19 cellular contexts compared by ENCODE assay signal in the genomic region with DNA sequence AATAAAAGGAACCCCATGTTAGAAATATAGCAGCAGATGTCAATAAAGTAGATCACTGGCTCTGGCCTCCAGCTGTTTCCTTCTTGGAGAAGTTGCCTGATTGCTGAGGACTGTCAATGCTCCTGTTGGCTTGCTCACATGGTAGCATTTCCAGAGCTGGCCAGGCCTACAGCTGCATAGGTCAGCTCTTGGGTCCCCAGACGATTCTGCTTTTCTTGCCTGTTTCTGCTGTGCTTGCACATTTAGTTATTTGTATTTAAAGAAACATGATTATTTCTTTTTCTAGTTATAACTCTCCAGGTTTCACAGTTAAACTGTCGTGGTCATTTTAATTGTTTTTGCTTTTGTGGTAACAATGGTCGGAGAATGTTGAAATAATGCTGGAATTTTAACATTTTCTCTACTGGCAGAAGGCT. TPM values are rescaled to one million over a fixed set of nuclear protein-coding genes. Genes with fewer than 3 reads are reported as not detected.
DNase-seq lines count a peak whose midpoint lies in the region; ATAC-seq and TF ChIP-seq lines count a peak whose summit lies in the region.
"Had no signal": no experiment of that assay in that cellular context is flagged by ENCODE, and none has a peak within 500 bp of the region (broad histone marks: within the 10 kb centered on the region; RNA-seq: fewer than 3 reads in every experiment).

No MANE protein-coding gene starts in this region.

- no peak for TF ChIP-seq CTCF in OCI-LY1 (IDR thresholded peaks at IDR 0.05; ENCODE audit: low read length)
- no peak for TF ChIP-seq CTCF in fibroblast of pulmonary artery (IDR thresholded peaks at IDR 0.05; ENCODE audit: low read length, missing control alignments)
- TF ChIP-seq CTCF in ovary (IDR thresholded peaks at IDR 0.05), result no peak
- no peak for TF ChIP-seq CTCF in suprapubic skin (IDR thresholded peaks at IDR 0.05)
- no peak for TF ChIP-seq CTCF in foreskin keratinocyte (conservative IDR thresholded peaks at IDR 0.05)
- TF ChIP-seq CTCF in SK-N-SH (IDR thresholded peaks at IDR 0.05), result no peak

- DNase-seq in AG20443 (ENCODE audit: low spot score), result peak; percentile 16
- DNase-seq in fibroblast of pulmonary artery (ENCODE audit: low read depth), result peak; percentile 44
- peak; percentile 21 to 42 (median 26) for DNase-seq in ovary
- no peak for DNase-seq in suprapubic skin (ENCODE audit: low spot score in 2 of 2)
- no peak for DNase-seq in stimulated activated naive CD4-positive, alpha-beta T cell treated with Interleukin-2 at 50 U/mL for 16 hours (lab: John Stamatoyannopoulos, UW)
- no peak for DNase-seq in foreskin keratinocyte
- no peak for DNase-seq in SK-N-SH
- DNase-seq: activated CD4-positive, alpha-beta T cell treated with anti-CD3 and anti-CD28 coated beads for 48 hours; activated effector memory CD4-positive, alpha-beta T cell treated with Interleukin-2 at 50 U/mL for 16 hours; effector memory CD8-positive, alpha-beta T cell; EL; foreskin melanocyte; HFFc6; natural killer cell; NCI-H146; NCI-H345 had no signal

- no peak for TF ChIP-seq EP300 in ovary (IDR thresholded peaks at IDR 0.05)
- no peak for TF ChIP-seq EP300 in suprapubic skin (IDR thresholded peaks at IDR 0.05)
- no peak for TF ChIP-seq EP300 in SK-N-SH (IDR thresholded peaks at IDR 0.05; ENCODE audit: borderline replicate concordance in 1 of 2, low read depth in 1 of 2, low read length in 1 of 2)

- H3K4me2 ChIP-seq in OCI-LY1 (ENCODE audit: low read length) (no peak overlapping the region), SK-N-SH (no peak overlapping the region)

- TF ChIP-seq POLR2A in ovary (IDR thresholded peaks at IDR 0.05) (no peak), suprapubic skin (IDR thresholded peaks at IDR 0.05) (no peak)

- H3K79me2 ChIP-seq in OCI-LY1 (ENCODE audit: insufficient read depth, low read length) (no peaks in the 10 kb centered on the region), SK-N-SH (ENCODE audit: insufficient read depth) (no peaks in the 10 kb centered on the region)

- H3K27me3 ChIP-seq in OCI-LY1 (ENCODE audit: insufficient read depth, low read length), result no peaks in the 10 kb centered on the region
- H3K27me3 ChIP-seq in ovary, result no peaks in the 10 kb centered on the region
- H3K27me3 ChIP-seq in suprapubic skin, result no peaks in the 10 kb centered on the region
- H3K27me3 ChIP-seq in foreskin keratinocyte, result peaks cover 86% of the 10 kb centered on the region
- no peaks in the 10 kb centered on the region for H3K27me3 ChIP-seq in SK-N-SH (ENCODE audit: insufficient read depth)
- H3K27me3 ChIP-seq: vagina had no signal

- H3K9me3 ChIP-seq in OCI-LY1 (ENCODE audit: low read length) (no peaks in the 10 kb centered on the region), ovary (no peaks in the 10 kb centered on the region), suprapubic skin (no peaks in the 10 kb centered on the region), SK-N-SH (no peaks in the 10 kb centered on the region)
- H3K9me3 ChIP-seq: psoas muscle, vagina had no signal

- 12 to 19% (median 14%) methylated on average over 3 of the region's 3 CpGs for WGBS in ovary, 3 donors
- 39% methylated on average over 3 of the region's 3 CpGs for WGBS in suprapubic skin
- 56% methylated on average over 3 of the region's 3 CpGs for WGBS in SK-N-SH (ENCODE audit: low lambda C conversion rate)

- peaks cover 44% of the 10 kb centered on the region for H3K4me1 ChIP-seq in OCI-LY1 (ENCODE audit: insufficient read depth, low read length, severe bottlenecking)
- peaks cover 6% of the 10 kb centered on the region for H3K4me1 ChIP-seq in ovary (ENCODE audit: insufficient read depth)
- H3K4me1 ChIP-seq in suprapubic skin, result no peaks in the 10 kb centered on the region
- no peaks in the 10 kb centered on the region for H3K4me1 ChIP-seq in foreskin keratinocyte
- H3K4me1 ChIP-seq in SK-N-SH (ENCODE audit: control insufficient read depth in 1 of 2, insufficient read depth in 2 of 2, low read depth in 1 of 2, low read length in 1 of 2), result peaks cover 0 to 3% of the 10 kb centered on the region in 2 experiments; a peak in 1 of 4 replicates
- H3K4me1 ChIP-seq: psoas muscle, vagina had no signal

- POLR2A ChIA-PET in SK-N-SH (lab: Yijun Ruan, JAX), result no interaction called here

- H2AFZ ChIP-seq in OCI-LY1 (ENCODE audit: low read length) (peak overlapping the region; percentile 22; the same call in 1 of the 2 replicates), SK-N-SH (ENCODE audit: low read depth) (no peak overlapping the region)

- H3K9ac ChIP-seq in OCI-LY1 (ENCODE audit: low read length), result no peak overlapping the region
- H3K9ac ChIP-seq in SK-N-SH, result no peak overlapping the region

- H3K36me3 ChIP-seq in OCI-LY1 (ENCODE audit: insufficient read depth, low read length), result no peaks in the 10 kb centered on the region
- H3K36me3 ChIP-seq in ovary, result no peaks in the 10 kb centered on the region
- H3K36me3 ChIP-seq in suprapubic skin, result no peaks in the 10 kb centered on the region
- H3K36me3 ChIP-seq in SK-N-SH (replicated peaks in 1 of 2; ENCODE audit: control insufficient read depth in 1 of 2, insufficient read depth in 2 of 2, low read length in 1 of 2), result no peaks in the 10 kb centered on the region
- H3K36me3 ChIP-seq: vagina had no signal

- H3K27ac ChIP-seq in OCI-LY1 (ENCODE audit: low read depth, low read length, poor library complexity, severe bottlenecking) (no peak overlapping the region), ovary (peak overlapping the region in 1 of 2 donors; percentile 22), suprapubic skin (no peak overlapping the region), foreskin keratinocyte (no peak overlapping the region), SK-N-SH (ENCODE audit: low read depth in 2 of 2, low read length in 1 of 2) (no peak overlapping the region)
- H3K27ac ChIP-seq: psoas muscle, vagina had no signal

- H4K20me1 ChIP-seq in OCI-LY1 (ENCODE audit: insufficient read depth, low read length) (no peaks in the 10 kb centered on the region), SK-N-SH (ENCODE audit: insufficient read depth) (no peaks in the 10 kb centered on the region)

- CTCF ChIA-PET in SK-N-SH (lab: Yijun Ruan, JAX), result no interaction called here

- ATAC-seq in foreskin keratinocyte, result no peak
- ATAC-seq: effector memory CD8-positive, alpha-beta T cell; natural killer cell; psoas muscle had no signal

- H3K9me2 ChIP-seq in OCI-LY1 (ENCODE audit: low read depth, low read length), result no peaks in the 10 kb centered on the region
- H3K9me2 ChIP-seq in SK-N-SH, result no peaks in the 10 kb centered on the region

- H3K4me3 ChIP-seq in OCI-LY1 (ENCODE audit: low read depth, low read length, poor library complexity, severe bottlenecking) (no peak overlapping the region), fibroblast of pulmonary artery (replicated peaks; ENCODE audit: low read depth, low read length) (no peak overlapping the region), ovary (no peak overlapping the region), suprapubic skin (no peak overlapping the region), SK-N-SH (ENCODE audit: low read depth in 2 of 2, low read length in 1 of 2) (no peak overlapping the region)
- H3K4me3 ChIP-seq: psoas muscle, vagina had no signal

- TF ChIP-seq RAD21 in SK-N-SH (IDR thresholded peaks at IDR 0.05; ENCODE audit: low read length), result no peak

- H3F3A ChIP-seq in OCI-LY1 (ENCODE audit: insufficient read depth, low read length) (no peaks in the 10 kb centered on the region), SK-N-SH (replicated peaks; ENCODE audit: insufficient read depth) (peaks cover 4% of the 10 kb centered on the region)

- intact Hi-C loops in ovary (cut with DNase I), result no loop called here

TF ChIP-seq in SK-N-SH, 30 proteins besides CTCF, POLR2A, EP300 and RAD21 (continues in another document):
- TF ChIP-seq, protein P1, sequence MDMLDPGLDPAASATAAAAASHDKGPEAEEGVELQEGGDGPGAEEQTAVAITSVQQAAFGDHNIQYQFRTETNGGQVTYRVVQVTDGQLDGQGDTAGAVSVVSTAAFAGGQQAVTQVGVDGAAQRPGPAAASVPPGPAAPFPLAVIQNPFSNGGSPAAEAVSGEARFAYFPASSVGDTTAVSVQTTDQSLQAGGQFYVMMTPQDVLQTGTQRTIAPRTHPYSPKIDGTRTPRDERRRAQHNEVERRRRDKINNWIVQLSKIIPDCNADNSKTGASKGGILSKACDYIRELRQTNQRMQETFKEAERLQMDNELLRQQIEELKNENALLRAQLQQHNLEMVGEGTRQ (IDR thresholded peaks at IDR 0.05; ENCODE audit: borderline replicate concordance, low read depth, low read length), result no peak
- TF ChIP-seq, protein P2, sequence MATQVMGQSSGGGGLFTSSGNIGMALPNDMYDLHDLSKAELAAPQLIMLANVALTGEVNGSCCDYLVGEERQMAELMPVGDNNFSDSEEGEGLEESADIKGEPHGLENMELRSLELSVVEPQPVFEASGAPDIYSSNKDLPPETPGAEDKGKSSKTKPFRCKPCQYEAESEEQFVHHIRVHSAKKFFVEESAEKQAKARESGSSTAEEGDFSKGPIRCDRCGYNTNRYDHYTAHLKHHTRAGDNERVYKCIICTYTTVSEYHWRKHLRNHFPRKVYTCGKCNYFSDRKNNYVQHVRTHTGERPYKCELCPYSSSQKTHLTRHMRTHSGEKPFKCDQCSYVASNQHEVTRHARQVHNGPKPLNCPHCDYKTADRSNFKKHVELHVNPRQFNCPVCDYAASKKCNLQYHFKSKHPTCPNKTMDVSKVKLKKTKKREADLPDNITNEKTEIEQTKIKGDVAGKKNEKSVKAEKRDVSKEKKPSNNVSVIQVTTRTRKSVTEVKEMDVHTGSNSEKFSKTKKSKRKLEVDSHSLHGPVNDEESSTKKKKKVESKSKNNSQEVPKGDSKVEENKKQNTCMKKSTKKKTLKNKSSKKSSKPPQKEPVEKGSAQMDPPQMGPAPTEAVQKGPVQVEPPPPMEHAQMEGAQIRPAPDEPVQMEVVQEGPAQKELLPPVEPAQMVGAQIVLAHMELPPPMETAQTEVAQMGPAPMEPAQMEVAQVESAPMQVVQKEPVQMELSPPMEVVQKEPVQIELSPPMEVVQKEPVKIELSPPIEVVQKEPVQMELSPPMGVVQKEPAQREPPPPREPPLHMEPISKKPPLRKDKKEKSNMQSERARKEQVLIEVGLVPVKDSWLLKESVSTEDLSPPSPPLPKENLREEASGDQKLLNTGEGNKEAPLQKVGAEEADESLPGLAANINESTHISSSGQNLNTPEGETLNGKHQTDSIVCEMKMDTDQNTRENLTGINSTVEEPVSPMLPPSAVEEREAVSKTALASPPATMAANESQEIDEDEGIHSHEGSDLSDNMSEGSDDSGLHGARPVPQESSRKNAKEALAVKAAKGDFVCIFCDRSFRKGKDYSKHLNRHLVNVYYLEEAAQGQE (IDR thresholded peaks at IDR 0.05; ENCODE audit: low read depth, low read length), result no peak
- TF ChIP-seq MEF2A (IDR thresholded peaks at IDR 0.05; ENCODE audit: borderline replicate concordance, low read depth) (no peak), FOXJ3 (CRISPR knock-in tag; IDR thresholded peaks at IDR 0.05) (no peak), EZH2phosphoT487 (IDR thresholded peaks at IDR 0.05; ENCODE audit: borderline replicate concordance, low read depth) (no peak)

RNA-seq across cellular contexts. Expression of gene NAV3, which starts 7.2 kb away (rescaled TPM):
- total RNA-seq in ovary (10 to 100 TPM; 16.1 to 63.9 (median 40.0) TPM), suprapubic skin (10 to 100 TPM; 11.7 to 20.9 (median 15.7) TPM), foreskin keratinocyte (28.5 and 41.8 TPM in 2 replicates)
- polyA plus RNA-seq in ovary (10 to 100 TPM; 10.5 to 11.0 TPM), foreskin keratinocyte (3.8 and 4.0 TPM in 2 replicates), SK-N-SH (2012; rRNA removed) (10.5 and 15.9 TPM in 2 replicates)
- polyA plus RNA-seq in SK-N-SH (2012; cell fraction: cytosol; rRNA removed), result 11.0 and 11.5 TPM in 2 replicates
- polyA plus RNA-seq in SK-N-SH (2012; cell fraction: nucleus; rRNA removed), result 18.2 and 30.7 TPM in 2 replicates
- total RNA-seq: natural killer cell had no signal

Comparison
In these comparisons a context has a peak if more than half of its experiments do, and no peak if none do; other contexts are left out.
1. DNase-seq: peak in AG20443 (single experiment), fibroblast of pulmonary artery (single experiment) and ovary (5 of 5); none in suprapubic skin (0 of 2), stimulated activated naive CD4-positive, alpha-beta T cell treated with Interleukin-2 at 50 U/mL for 16 hours (single experiment), foreskin keratinocyte (0 of 2) and SK-N-SH (single experiment).